In the genomic region with DNA sequence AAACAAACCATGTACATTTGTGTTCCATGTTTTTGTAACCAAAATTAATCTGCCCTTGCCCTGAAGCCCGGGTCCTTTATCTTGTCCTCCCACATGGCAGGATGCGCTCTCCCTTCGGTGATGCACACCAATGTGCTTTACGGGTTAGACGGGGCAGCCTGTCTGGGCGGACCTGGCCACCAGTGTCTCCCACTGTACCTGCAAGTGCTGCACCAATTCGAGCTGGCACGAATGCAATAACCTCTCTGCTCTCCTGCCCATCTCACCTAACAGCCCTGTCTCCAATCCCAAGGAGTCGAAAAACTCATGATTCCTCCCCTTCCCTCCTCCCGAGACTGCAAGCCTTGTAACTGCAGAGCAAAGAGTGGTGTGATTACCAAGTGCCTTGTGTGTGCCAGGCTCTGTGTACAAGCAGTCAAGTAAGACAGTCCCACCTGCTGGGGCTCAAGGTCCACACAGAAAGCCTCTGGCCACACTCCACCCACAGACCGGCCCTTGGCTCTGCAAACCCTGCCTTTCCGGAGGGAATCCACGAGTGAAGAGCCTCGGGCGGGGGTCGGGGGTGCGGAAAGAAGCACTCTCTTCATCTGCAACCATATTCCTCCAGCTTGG, we compare ENCODE assay signal across 12 cellular contexts.
DNase-seq lines count a peak whose midpoint lies in the region; ATAC-seq, FAIRE-seq and TF ChIP-seq lines count a peak whose summit lies in the region.
"Had no signal": no experiment of that assay in that cellular context is flagged by ENCODE, and none has a peak within 500 bp of the region (broad histone marks: within the 10 kb centered on the region; RNA-seq: fewer than 3 reads in every experiment).

No MANE protein-coding gene starts in this region.

- H2BK120ac ChIP-seq in H9 (ENCODE audit: low read depth, low read length, poor library complexity, severe bottlenecking) = no peak overlapping the region

- H4K5ac ChIP-seq in H9 (ENCODE audit: insufficient read length, low read depth, low read length) = no peak overlapping the region

- no peak overlapping the region for H3K56ac ChIP-seq in H9 (ENCODE audit: insufficient read length, low read depth, low read length)

- POLR2A ChIA-PET in CD8-positive, alpha-beta T cell (lab: Charles Lee) = interaction anchor here (0.8 to 2.3 kb wide), 2 partner anchors 11 to 17 kb away, joined by 3 to 11 read pairs; no protein-coding TSS in a partner anchor

- H2AK5ac ChIP-seq in H9 (ENCODE audit: insufficient read length, low read length) = no peak overlapping the region

- peaks cover 61% of the 10 kb centered on the region for H3K4me1 ChIP-seq in CD8-positive, alpha-beta T cell (ENCODE audit: insufficient read depth, low read length)
- no peaks in the 10 kb centered on the region for H3K4me1 ChIP-seq in H9 (ENCODE audit: insufficient read depth, low read length)
- H3K4me1 ChIP-seq: neural progenitor cell had no signal

- H3K36me3 Mint-ChIP-seq in CD8-positive, alpha-beta T cell = peaks cover 91% of the 10 kb centered on the region
- peaks cover 52% of the 10 kb centered on the region for H3K36me3 Mint-ChIP-seq in central memory CD8-positive, alpha-beta T cell (ENCODE audit: insufficient read depth)
- peaks cover 2 to 29% (median 10%) of the 10 kb centered on the region in 3 experiments; a peak in 6 of 7 replicates for H3K36me3 Mint-ChIP-seq in H9 (ENCODE audit: insufficient read depth in 1 of 3, low read depth in 3 of 3)

- H2BK20ac ChIP-seq in H9 (ENCODE audit: low read depth, low read length, poor library complexity, severe bottlenecking) = no peak overlapping the region

- no peak overlapping the region for H3K23ac ChIP-seq in H9 (ENCODE audit: insufficient read length, low read depth, low read length)

- no peak overlapping the region for H4K8ac ChIP-seq in H9 (replicated peaks; ENCODE audit: insufficient read length, low read depth, low read length)

- CTCF ChIA-PET in CD8-positive, alpha-beta T cell (lab: Charles Lee) = interaction anchor here (0.6 to 13.8 kb wide), 3 partner anchors 9 to 56 kb away, joined by 3 to 161 read pairs (median 12); no protein-coding TSS in a partner anchor

- peak overlapping the region; percentile 12 for H3K9ac ChIP-seq in neural cell (ENCODE audit: low read length)
- no peak overlapping the region for H3K9ac ChIP-seq in H9 (ENCODE audit: extremely low read depth, insufficient read length, low read length)
- H3K9ac ChIP-seq: neural progenitor cell had no signal

- H3K9me3 Mint-ChIP-seq in CD8-positive, alpha-beta T cell = no peaks in the 10 kb centered on the region
- H3K9me3 Mint-ChIP-seq in central memory CD8-positive, alpha-beta T cell = no peaks in the 10 kb centered on the region
- H3K9me3 Mint-ChIP-seq in H9 = no peaks in the 10 kb centered on the region
- H3K9me3 Mint-ChIP-seq: HFFc6, neural progenitor cell had no signal

- no peak overlapping the region for H3K4me3 ChIP-seq in CD8-positive, alpha-beta T cell (ENCODE audit: low read depth, low read length)
- H3K4me3 ChIP-seq in neural cell (ENCODE audit: low read length) = no peak overlapping the region
- H3K4me3 ChIP-seq: esophagus muscularis mucosa, neural progenitor cell had no signal

- no peak overlapping the region for H2BK5ac ChIP-seq in H9 (ENCODE audit: insufficient read length, low read length)

- H3K79me1 ChIP-seq in H9 (ENCODE audit: insufficient read depth, low read depth, low read length, poor library complexity, severe bottlenecking) = no peaks in the 10 kb centered on the region

- peaks cover 2% of the 10 kb centered on the region for H3K23me2 ChIP-seq in H9 (ENCODE audit: insufficient read length, low read depth, low read length, poor library complexity, severe bottlenecking)

- H2BK12ac ChIP-seq in H9 (ENCODE audit: insufficient read length, low read depth, low read length) = no peak overlapping the region

- TF ChIP-seq EP300 in neural cell (conservative IDR thresholded peaks at IDR 0.05; ENCODE audit: poor library complexity, severe bottlenecking) = no peak

- no peaks in the 10 kb centered on the region for H3K79me2 ChIP-seq in neural cell (replicated peaks; ENCODE audit: insufficient read depth, low read length)
- H3K79me2 ChIP-seq in H9 (ENCODE audit: insufficient read depth, low read length) = no peaks in the 10 kb centered on the region

- peak overlapping the region; percentile 99 for H3K27ac Mint-ChIP-seq in CD8-positive, alpha-beta T cell
- peak overlapping the region; percentile 86 for H3K27ac Mint-ChIP-seq in central memory CD8-positive, alpha-beta T cell (ENCODE audit: low read depth)
- H3K27ac Mint-ChIP-seq in H9 = peak overlapping the region in 1 of 3 experiments; percentile 68; a peak in 1 of 7 replicates
- H3K27ac Mint-ChIP-seq: HFFc6, neural progenitor cell had no signal

- TF ChIP-seq CTCF in CD8-positive, alpha-beta T cell (IDR thresholded peaks at IDR 0.05) = no peak
- TF ChIP-seq CTCF in neural cell (IDR thresholded peaks at IDR 0.05; ENCODE audit: poor library complexity, severe bottlenecking) (no peak), H9 (conservative IDR thresholded peaks at IDR 0.05) (no peak)

- no peak overlapping the region for H4K91ac ChIP-seq in H9 (ENCODE audit: insufficient read length, low read depth, low read length)

- H4K20me1 ChIP-seq in neural cell (ENCODE audit: insufficient read depth) (no peaks in the 10 kb centered on the region), H9 (ENCODE audit: control insufficient read depth, insufficient read depth, insufficient read length) (no peaks in the 10 kb centered on the region)

- H3K4me1 Mint-ChIP-seq in CD8-positive, alpha-beta T cell (ENCODE audit: low read depth) = peaks cover 68% of the 10 kb centered on the region
- H3K4me1 Mint-ChIP-seq in central memory CD8-positive, alpha-beta T cell = peaks cover 65% of the 10 kb centered on the region
- peaks cover 10 to 18% of the 10 kb centered on the region in 2 experiments for H3K4me1 Mint-ChIP-seq in H9

- H3K4me2 ChIP-seq in neural cell (ENCODE audit: low read length) (no peak overlapping the region), H9 (ENCODE audit: insufficient read depth, insufficient read length, low read length) (no peak overlapping the region)
- H3K4me2 ChIP-seq: neural progenitor cell had no signal

- TF ChIP-seq RAD21 in neural cell (conservative IDR thresholded peaks at IDR 0.05) = no peak

- H3K18ac ChIP-seq in H9 (ENCODE audit: insufficient read length, low read depth, low read length) = no peak overlapping the region

- no peak overlapping the region for H3K14ac ChIP-seq in H9 (ENCODE audit: insufficient read depth, low read length)

- no peak overlapping the region for H3K27ac ChIP-seq in CD8-positive, alpha-beta T cell (ENCODE audit: low read depth, low read length)
- H3K27ac ChIP-seq in neural cell (ENCODE audit: low read length) (no peak overlapping the region), H9 (ENCODE audit: insufficient read length, low read depth, low read length) (no peak overlapping the region)
- H3K27ac ChIP-seq: esophagus muscularis mucosa, neural progenitor cell had no signal

- H2AFZ ChIP-seq in neural cell (ENCODE audit: low read depth, low read length) = no peak overlapping the region
- no peak overlapping the region for H2AFZ ChIP-seq in H9 (ENCODE audit: low read length)
- H2AFZ ChIP-seq: neural progenitor cell had no signal

- H2BK15ac ChIP-seq in H9 (ENCODE audit: low read depth, low read length) = no peak overlapping the region

- H3K9me3 ChIP-seq in CD8-positive, alpha-beta T cell (ENCODE audit: low read length) = no peaks in the 10 kb centered on the region
- H3K9me3 ChIP-seq in neural cell (ENCODE audit: low read length) (no peaks in the 10 kb centered on the region), H9 (ENCODE audit: control insufficient read depth, low read depth, low read length) (no peaks in the 10 kb centered on the region)
- H3K9me3 ChIP-seq: esophagus muscularis mucosa had no signal

- no peaks in the 10 kb centered on the region for H3K27me3 ChIP-seq in CD8-positive, alpha-beta T cell (ENCODE audit: insufficient read depth, low read length)
- no peaks in the 10 kb centered on the region for H3K27me3 ChIP-seq in neural cell (ENCODE audit: insufficient read depth, low read depth, low read length)
- no peaks in the 10 kb centered on the region for H3K27me3 ChIP-seq in H9 (ENCODE audit: insufficient read depth, low read length)
- H3K27me3 ChIP-seq: esophagus muscularis mucosa, neural progenitor cell had no signal

- WGBS in H9 (ENCODE audit: extremely low coverage, insufficient read length, low lambda C conversion rate) = no CpG with 5 or more reads among the region's 17 CpGs

- no peak for ATAC-seq in CD8-positive, alpha-beta T cell
- ATAC-seq in central memory CD8-positive, alpha-beta T cell (replicated peaks; ENCODE audit: extremely low read depth, poor library complexity, severe bottlenecking) = no peak
- no peak for ATAC-seq in HG03108 (IDR thresholded peaks at IDR 0.05; ENCODE audit: unreplicated experiment)

- no peak overlapping the region for H3T11ph ChIP-seq in H9 (ENCODE audit: low read length)

- H3K9me2 ChIP-seq in neural cell (ENCODE audit: insufficient read depth, low read length) = no peaks in the 10 kb centered on the region

- H3K36me3 ChIP-seq in CD8-positive, alpha-beta T cell (ENCODE audit: insufficient read depth, low read length) = peaks cover 53% of the 10 kb centered on the region
- no peaks in the 10 kb centered on the region for H3K36me3 ChIP-seq in neural cell (ENCODE audit: insufficient read depth, low read length)
- H3K36me3 ChIP-seq: neural progenitor cell had no signal

- DNase-seq in CD8-positive, alpha-beta T cell = no peak
- DNase-seq in NCI-H69 (lab: John Stamatoyannopoulos, UW) (peak; percentile 29), hepatic stellate cell (ENCODE audit: low spot score) (no peak), HTR-8/SVneo (ENCODE audit: insufficient read length, low spot score) (no peak), H9 (no peak)
- DNase-seq in central memory CD8-positive, alpha-beta T cell (ENCODE audit: low spot score in 2 of 2) = no peak
- DNase-seq: HFFc6, NCI-H2107 had no signal

- no peak for FAIRE-seq in HTR-8/SVneo (lab: Jason Lieb, UNC)

- H3F3A ChIP-seq in neural cell (ENCODE audit: insufficient read depth, low read length, poor library complexity, severe bottlenecking) = no peaks in the 10 kb centered on the region

- H3K4ac ChIP-seq in H9 (ENCODE audit: low read depth, low read length) = no peak overlapping the region

- peak overlapping the region; percentile 29 for H3K4me3 Mint-ChIP-seq in CD8-positive, alpha-beta T cell
- no peak overlapping the region for H3K4me3 Mint-ChIP-seq in central memory CD8-positive, alpha-beta T cell
- H3K4me3 Mint-ChIP-seq in H9 = no peak overlapping the region
- H3K4me3 Mint-ChIP-seq: HFFc6, neural progenitor cell had no signal

- no peaks in the 10 kb centered on the region for H3K27me3 Mint-ChIP-seq in CD8-positive, alpha-beta T cell (ENCODE audit: low read depth)
- H3K27me3 Mint-ChIP-seq in central memory CD8-positive, alpha-beta T cell = no peaks in the 10 kb centered on the region
- H3K27me3 Mint-ChIP-seq in H9 (ENCODE audit: low read depth) = no peaks in the 10 kb centered on the region

- intact Hi-C loops in CD8-positive, alpha-beta T cell (cut with DNase I, micrococcal nuclease) = no loop called here

TF ChIP-seq in neural cell, 6 proteins besides CTCF, POLR2A, EP300 and RAD21 (continues in another document):
- no peak for TF ChIP-seq TAF1 (IDR thresholded peaks at IDR 0.05; ENCODE audit: low read depth)
- no peak for TF ChIP-seq SMC3 (conservative IDR thresholded peaks at IDR 0.05; ENCODE audit: poor library complexity)
